ENCODE assay signal across 12 cellular contexts in genomic region chr9:16868706-16869105, GRCh38. TPM values are rescaled to one million over a fixed set of nuclear protein-coding genes. Genes with fewer than 3 reads are reported as not detected.
DNase-seq lines count a peak whose midpoint lies in the region; ATAC-seq and TF ChIP-seq lines count a peak whose summit lies in the region.
"Had no signal": no experiment of that assay in that cellular context is flagged by ENCODE, and none has a peak within 500 bp of the region (broad histone marks: within the 10 kb centered on the region; RNA-seq: fewer than 3 reads in every experiment).

No MANE protein-coding gene starts in this region.

- no peaks in the 10 kb centered on the region for H3K9me3 ChIP-seq in DND-41 (ENCODE audit: insufficient read depth, low read length, severe bottlenecking)
- H3K9me3 ChIP-seq in hepatocyte (ENCODE audit: low read depth): no peaks in the 10 kb centered on the region
- no peaks in the 10 kb centered on the region for H3K9me3 ChIP-seq in aorta (ENCODE audit: control insufficient read depth, low read length)

- no peaks in the 10 kb centered on the region for H3K36me3 Mint-ChIP-seq in WTC11
- H3K36me3 Mint-ChIP-seq: CD8-positive, alpha-beta memory T cell; stimulated activated effector memory CD8-positive, alpha-beta T cell treated with anti-CD3 and anti-CD28 coated beads, Interleukin-12 subunit alpha, Interleukin-12 subunit beta, amount 100 ng/mL, for 72 hours had no signal

- POLR2A ChIA-PET in WTC11 (lab: Charles Lee): no interaction called here

- intact Hi-C loops in aorta (cut with DNase I): no loop called here

- peak overlapping the region; percentile 97 for H3K4me3 Mint-ChIP-seq in WTC11
- H3K4me3 Mint-ChIP-seq: stimulated activated effector memory CD8-positive, alpha-beta T cell treated with anti-CD3 and anti-CD28 coated beads, Interleukin-12 subunit alpha, Interleukin-12 subunit beta, amount 100 ng/mL, for 72 hours; T-helper 2 cell treated with Interferon-gamma antibody and Interleukin-4, amounts not matched to agents 5 μg/mL and 100 μg/mL, for 36 hours had no signal

- H3K4me2 ChIP-seq in DND-41 (ENCODE audit: insufficient read depth, low read length) (peak overlapping the region; percentile 75; the same call in 1 of the 2 replicates), hepatocyte (peak overlapping the region; percentile 97)

- 48% methylated on average over 5 of the region's 5 CpGs for WGBS in hepatocyte (ENCODE audit: low lambda C conversion rate, missing lambda C conversion rate)
- WGBS in aorta, 2 donors: 84 to 86% methylated on average over 5 of the region's 5 CpGs

- H3K4me1 ChIP-seq in DND-41 (ENCODE audit: insufficient read depth, low read length): peaks cover 34% of the 10 kb centered on the region
- peaks cover 15% of the 10 kb centered on the region for H3K4me1 ChIP-seq in hepatocyte (ENCODE audit: insufficient read depth)
- no peaks in the 10 kb centered on the region for H3K4me1 ChIP-seq in aorta (ENCODE audit: control insufficient read depth in 1 of 2, insufficient read depth in 2 of 2, low read length in 2 of 2)

- no peak for DNase-seq in DND-41
- DNase-seq in WTC11 (ENCODE audit: low spot score): no peak
- no peak for DNase-seq in hepatocyte (ENCODE audit: low spot score)
- peak; percentile 14 for DNase-seq in retina
- no peak for DNase-seq in aorta
- no peak for DNase-seq in SHP77 (lab: John Stamatoyannopoulos, UW)
- DNase-seq in GDM1 (lab: John Stamatoyannopoulos, UW): no peak
- DNase-seq in cerebellum (ENCODE audit: low spot score): no peak
- DNase-seq: amniotic stem cell; CD8-positive, alpha-beta memory T cell had no signal

- no peaks in the 10 kb centered on the region; the same call in 1 of the 2 replicates for H3K27me3 Mint-ChIP-seq in WTC11 (ENCODE audit: low read depth)

- H3K4me1 Mint-ChIP-seq in WTC11: peaks cover 67% of the 10 kb centered on the region
- H3K4me1 Mint-ChIP-seq: stimulated activated effector memory CD8-positive, alpha-beta T cell treated with anti-CD3 and anti-CD28 coated beads, Interleukin-12 subunit alpha, Interleukin-12 subunit beta, amount 100 ng/mL, for 72 hours had no signal

- no peaks in the 10 kb centered on the region for H3K79me2 ChIP-seq in DND-41 (ENCODE audit: insufficient read depth, low read length)
- H3K79me2 ChIP-seq in hepatocyte: peaks cover 36% of the 10 kb centered on the region

- no peak overlapping the region for H3K27ac Mint-ChIP-seq in WTC11
- H3K27ac Mint-ChIP-seq: CD8-positive, alpha-beta memory T cell; stimulated activated effector memory CD8-positive, alpha-beta T cell treated with anti-CD3 and anti-CD28 coated beads, Interleukin-12 subunit alpha, Interleukin-12 subunit beta, amount 100 ng/mL, for 72 hours; T-helper 2 cell treated with Interferon-gamma antibody and Interleukin-4, amounts not matched to agents 5 μg/mL and 100 μg/mL, for 36 hours had no signal

- H4K20me1 ChIP-seq in DND-41 (ENCODE audit: insufficient read depth, low read length): 0 out of 2 replicates have a peak, but pooled peaks cover 3% of the 10 kb centered on the region
- H4K20me1 ChIP-seq in hepatocyte (ENCODE audit: insufficient read depth, poor library complexity, severe bottlenecking): no peaks in the 10 kb centered on the region

- ATAC-seq in DND-41 (ENCODE audit: insufficient read depth, low read depth) (no peak), WTC11 (no peak), aorta (ENCODE audit: low FRiP score) (no peak)
- ATAC-seq: stimulated activated effector memory CD8-positive, alpha-beta T cell treated with anti-CD3 and anti-CD28 coated beads, Interleukin-12 subunit alpha, Interleukin-12 subunit beta, amount 100 ng/mL, for 72 hours had no signal

- H3K27ac ChIP-seq in DND-41 (ENCODE audit: low read length) (no peak overlapping the region), hepatocyte (peak overlapping the region; percentile 91), aorta (ENCODE audit: low read depth in 1 of 2, low read length in 2 of 2) (no peak overlapping the region)

- H3K27me3 ChIP-seq in DND-41 (ENCODE audit: insufficient read depth, low read length, poor library complexity) (peaks cover 37% of the 10 kb centered on the region), hepatocyte (peaks cover 7% of the 10 kb centered on the region), aorta (ENCODE audit: control insufficient read depth in 1 of 2, insufficient read depth in 2 of 2, low read length in 1 of 2) (no peaks in the 10 kb centered on the region)

- H3K9me2 ChIP-seq in hepatocyte (replicated peaks; ENCODE audit: insufficient read depth): no peaks in the 10 kb centered on the region

- no peaks in the 10 kb centered on the region for H3K36me3 ChIP-seq in DND-41 (ENCODE audit: insufficient read depth, low read length)
- H3K36me3 ChIP-seq in hepatocyte (replicated peaks; ENCODE audit: insufficient read depth, low read depth): no peaks in the 10 kb centered on the region
- no peaks in the 10 kb centered on the region for H3K36me3 ChIP-seq in aorta (ENCODE audit: control insufficient read depth in 1 of 2, insufficient read depth in 2 of 2, low read length in 1 of 2)

- CTCF ChIA-PET in WTC11 (lab: Charles Lee): no interaction called here

- H3K9ac ChIP-seq in DND-41 (ENCODE audit: low read depth, low read length): no peak overlapping the region

- TF ChIP-seq CTCF in DND-41 (IDR thresholded peaks at IDR 0.05; ENCODE audit: borderline replicate concordance, extremely low read depth, low read length, poor library complexity, severe bottlenecking): no peak
- no peak for TF ChIP-seq CTCF in WTC11 (IDR thresholded peaks at IDR 0.05)
- TF ChIP-seq CTCF in hepatocyte (IDR thresholded peaks at IDR 0.05; ENCODE audit: poor library complexity): no peak

- H3K4me3 ChIP-seq in DND-41 (ENCODE audit: low read depth in 1 of 2, low read length in 2 of 2) (no peak overlapping the region), hepatocyte (peak overlapping the region; percentile 74), aorta (ENCODE audit: low read length in 2 of 2) (no peak overlapping the region)

- H2AFZ ChIP-seq in DND-41 (ENCODE audit: low read depth, low read length): no peak overlapping the region
- no peak overlapping the region for H2AFZ ChIP-seq in hepatocyte

- H3K9me3 Mint-ChIP-seq in WTC11: no peaks in the 10 kb centered on the region
- H3K9me3 Mint-ChIP-seq: T-helper 2 cell treated with Interferon-gamma antibody and Interleukin-4, amounts not matched to agents 5 μg/mL and 100 μg/mL, for 36 hours had no signal

TF ChIP-seq in WTC11, 78 proteins besides CTCF, POLR2A, EP300 and RAD21 (continues in another document):
- TF ChIP-seq PRDM15 (CRISPR knock-in tag; IDR thresholded peaks at IDR 0.05) (no peak), ZSCAN18 (CRISPR knock-in tag; IDR thresholded peaks at IDR 0.05) (no peak), ZMAT4 (CRISPR knock-in tag; IDR thresholded peaks at IDR 0.05) (no peak), JAZF1 (CRISPR knock-in tag; IDR thresholded peaks at IDR 0.05) (no peak), NFE2L1 (CRISPR knock-in tag; IDR thresholded peaks at IDR 0.05) (no peak), ZNF232 (CRISPR knock-in tag; IDR thresholded peaks at IDR 0.05) (no peak)

RNA-seq across cellular contexts. Expression of gene BNC2, which starts 1.8 kb away (rescaled TPM):
- 28.1 to 33.3 TPM (median 29.3 TPM) in 3 replicates for total RNA-seq in WTC11 (2021)
- 16.5 and 20.7 TPM in 2 replicates for total RNA-seq in hepatocyte
- 19.3 and 25.3 TPM in 2 replicates for polyA plus RNA-seq in hepatocyte
- 10 to 100 TPM; 22.0 to 69.0 TPM for total RNA-seq in aorta
- polyA plus RNA-seq in aorta: under 1 TPM; 0.36 to 0.88 TPM
- 5.2 TPM for total RNA-seq in cerebellum
- polyA plus RNA-seq: CD8-positive, alpha-beta memory T cell had no signal
